In genomic region chr9:124852829-124853531, GRCh38 we compare ENCODE assay signal across 7 cellular contexts. TPM values are rescaled to one million over a fixed set of nuclear protein-coding genes. Genes with fewer than 3 reads are reported as not detected.
DNase-seq lines count a peak whose midpoint lies in the region; ATAC-seq and TF ChIP-seq lines count a peak whose summit lies in the region.

TSS of gene WDR38 (plus strand) at chr9:124853460. CDS start at chr9:124853532, 72 bp downstream.

- H3K27me3 ChIP-seq in colonic mucosa: no peaks in the 10 kb centered on the region

- peak within 1 kb of the TSS; percentile 38 to 65 for H3K9ac ChIP-seq in colonic mucosa (ENCODE audit: low read depth in 2 of 2, low read length in 2 of 2)

- no peaks in the 10 kb centered on the region for H3K4me1 ChIP-seq in colonic mucosa

- DNase-seq in NCI-H345 (lab: John Stamatoyannopoulos, UW) (peak; percentile 62), colonic mucosa (peak; percentile 64), left colon (peak; percentile 66 to 82)
- peak; percentile 64 to 74 for DNase-seq in activated CD4-positive, alpha-beta T cell treated with anti-CD3 and anti-CD28 coated beads for 4 hours
- peak; percentile 77 to 81 for DNase-seq in stimulated activated CD4-positive, alpha-beta T cell treated with anti-CD3 and anti-CD28 coated beads, Interleukin-2, amount 100 ng/mL, for 24 hours

- ATAC-seq in GM18498 (IDR thresholded peaks at IDR 0.05; ENCODE audit: unreplicated experiment): peak; percentile 78
- peak; percentile 66 for ATAC-seq in HG02938 (IDR thresholded peaks at IDR 0.05; ENCODE audit: unreplicated experiment)
- ATAC-seq in left colon: peak; percentile 87

- peaks cover 8% of the 10 kb centered on the region for H3K36me3 ChIP-seq in colonic mucosa

- peak within 1 kb of the TSS; percentile 44 for H3K4me3 ChIP-seq in colonic mucosa

- H3K9me3 ChIP-seq in colonic mucosa: no peaks in the 10 kb centered on the region

- peak; percentile 96 for TF ChIP-seq CTCF in colonic mucosa (IDR thresholded peaks at IDR 0.05)

- intact Hi-C loops in colonic mucosa (cut with DNase I): loop anchor here (1.0 kb wide), 1 partner anchor 79 kb away; no protein-coding TSS in a partner anchor
- intact Hi-C loops in left colon (cut with DNase I, micrococcal nuclease): loop anchor here (2.0 to 5.0 kb wide), 2 partner anchors 78 to 81 kb away; partner anchors contain the start of gene NR6A1 (in 1 of the 2)

- H3K27ac ChIP-seq in colonic mucosa: no peak within 1 kb of the TSS

RNA-seq across cellular contexts. Expression of gene WDR38, which starts in this region (rescaled TPM):
- total RNA-seq in colonic mucosa: not detected
- total RNA-seq in left colon: not detected

Comparison
In these comparisons a context has a peak if more than half of its experiments do, and no peak if none do; other contexts are left out.
1. Peak in DNase-seq, H3K4me3 ChIP-seq and H3K9ac ChIP-seq in colonic mucosa; RNA of the gene not detected or under 1 TPM.
2. Peak in DNase-seq and ATAC-seq in left colon; RNA of the gene not detected or under 1 TPM.